1 cellular context compared by ENCODE assay signal in the genomic region with DNA sequence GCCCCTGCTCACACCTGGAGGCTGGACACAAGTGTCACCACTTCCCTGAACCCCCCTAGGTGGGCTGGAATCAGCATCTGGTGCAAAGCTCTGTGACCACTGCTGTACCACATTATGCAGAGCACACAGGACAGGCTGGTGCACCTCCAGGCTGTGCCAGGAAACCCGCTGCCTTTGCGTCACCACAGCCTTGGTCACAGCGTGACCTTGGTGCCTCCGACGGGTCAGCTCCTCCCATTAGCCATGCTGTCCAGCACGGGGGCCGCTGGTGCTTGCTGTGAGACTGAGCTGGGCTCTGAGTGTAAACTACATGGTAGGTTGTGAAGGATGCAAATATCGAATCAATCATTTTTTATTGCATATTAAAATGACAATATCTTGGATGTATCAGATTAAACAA.
TF ChIP-seq lines count a peak whose summit lies in the region.

No MANE protein-coding gene starts in this region.

TF ChIP-seq in HepG2, 621 proteins besides CTCF, POLR2A, EP300 and RAD21 (continued from another document):
- TF ChIP-seq ZNF720 (CRISPR knock-in tag; IDR thresholded peaks at IDR 0.05) (no peak), ZNF619 (CRISPR knock-in tag; IDR thresholded peaks at IDR 0.05) (no peak), SOX13 (IDR thresholded peaks at IDR 0.05) (no peak), SOX13 (CRISPR knock-in tag; conservative IDR thresholded peaks at IDR 0.05 in 1 of 2, IDR thresholded peaks at IDR 0.05 in 1 of 2) (no peak), PRPF4 (IDR thresholded peaks at IDR 0.05; ENCODE audit: low read depth, low read length, poor library complexity, severe bottlenecking) (no peak), ARNTL (CRISPR knock-in tag; IDR thresholded peaks at IDR 0.05) (no peak), NFE2L2 (IDR thresholded peaks at IDR 0.05; ENCODE audit: low read length) (no peak), DR1 (CRISPR knock-in tag; IDR thresholded peaks at IDR 0.05) (no peak), ZNF337 (CRISPR knock-in tag; IDR thresholded peaks at IDR 0.05; ENCODE audit: borderline replicate concordance, low read depth) (no peak), ELF4 (CRISPR knock-in tag; IDR thresholded peaks at IDR 0.05; ENCODE audit: borderline replicate concordance) (no peak), ZNF569 (CRISPR knock-in tag; IDR thresholded peaks at IDR 0.05; ENCODE audit: borderline replicate concordance) (no peak), KDM1A (CRISPR knock-in tag; IDR thresholded peaks at IDR 0.05) (no peak), MAF1 (CRISPR knock-in tag; IDR thresholded peaks at IDR 0.05; ENCODE audit: borderline replicate concordance) (no peak), ZNF430 (CRISPR knock-in tag; IDR thresholded peaks at IDR 0.05) (no peak), SMARCC2 (IDR thresholded peaks at IDR 0.05) (no peak), ZNF749 (CRISPR knock-in tag; IDR thresholded peaks at IDR 0.05; ENCODE audit: borderline replicate concordance) (no peak), CC2D1A (CRISPR knock-in tag; IDR thresholded peaks at IDR 0.05) (no peak), SOX6 (IDR thresholded peaks at IDR 0.05) (no peak), SOX6 (CRISPR knock-in tag; IDR thresholded peaks at IDR 0.05) (no peak), IKZF4 (CRISPR knock-in tag; IDR thresholded peaks at IDR 0.05; ENCODE audit: borderline replicate concordance, low read depth, not compliant biosample characterization) (no peak), GLI4 (CRISPR knock-in tag; IDR thresholded peaks at IDR 0.05; ENCODE audit: borderline replicate concordance) (no peak)
- TF ChIP-seq, protein P1, sequence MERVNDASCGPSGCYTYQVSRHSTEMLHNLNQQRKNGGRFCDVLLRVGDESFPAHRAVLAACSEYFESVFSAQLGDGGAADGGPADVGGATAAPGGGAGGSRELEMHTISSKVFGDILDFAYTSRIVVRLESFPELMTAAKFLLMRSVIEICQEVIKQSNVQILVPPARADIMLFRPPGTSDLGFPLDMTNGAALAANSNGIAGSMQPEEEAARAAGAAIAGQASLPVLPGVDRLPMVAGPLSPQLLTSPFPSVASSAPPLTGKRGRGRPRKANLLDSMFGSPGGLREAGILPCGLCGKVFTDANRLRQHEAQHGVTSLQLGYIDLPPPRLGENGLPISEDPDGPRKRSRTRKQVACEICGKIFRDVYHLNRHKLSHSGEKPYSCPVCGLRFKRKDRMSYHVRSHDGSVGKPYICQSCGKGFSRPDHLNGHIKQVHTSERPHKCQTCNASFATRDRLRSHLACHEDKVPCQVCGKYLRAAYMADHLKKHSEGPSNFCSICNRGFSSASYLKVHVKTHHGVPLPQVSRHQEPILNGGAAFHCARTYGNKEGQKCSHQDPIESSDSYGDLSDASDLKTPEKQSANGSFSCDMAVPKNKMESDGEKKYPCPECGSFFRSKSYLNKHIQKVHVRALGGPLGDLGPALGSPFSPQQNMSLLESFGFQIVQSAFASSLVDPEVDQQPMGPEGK (CRISPR knock-in tag; IDR thresholded peaks at IDR 0.05), result peak; percentile 24; the same call in 1 of the 2 replicates
- TF ChIP-seq, protein P2, sequence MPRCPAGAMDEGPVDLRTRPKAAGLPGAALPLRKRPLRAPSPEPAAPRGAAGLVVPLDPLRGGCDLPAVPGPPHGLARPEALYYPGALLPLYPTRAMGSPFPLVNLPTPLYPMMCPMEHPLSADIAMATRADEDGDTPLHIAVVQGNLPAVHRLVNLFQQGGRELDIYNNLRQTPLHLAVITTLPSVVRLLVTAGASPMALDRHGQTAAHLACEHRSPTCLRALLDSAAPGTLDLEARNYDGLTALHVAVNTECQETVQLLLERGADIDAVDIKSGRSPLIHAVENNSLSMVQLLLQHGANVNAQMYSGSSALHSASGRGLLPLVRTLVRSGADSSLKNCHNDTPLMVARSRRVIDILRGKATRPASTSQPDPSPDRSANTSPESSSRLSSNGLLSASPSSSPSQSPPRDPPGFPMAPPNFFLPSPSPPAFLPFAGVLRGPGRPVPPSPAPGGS (CRISPR knock-in tag; IDR thresholded peaks at IDR 0.05), result no peak
- TF ChIP-seq, protein P3, sequence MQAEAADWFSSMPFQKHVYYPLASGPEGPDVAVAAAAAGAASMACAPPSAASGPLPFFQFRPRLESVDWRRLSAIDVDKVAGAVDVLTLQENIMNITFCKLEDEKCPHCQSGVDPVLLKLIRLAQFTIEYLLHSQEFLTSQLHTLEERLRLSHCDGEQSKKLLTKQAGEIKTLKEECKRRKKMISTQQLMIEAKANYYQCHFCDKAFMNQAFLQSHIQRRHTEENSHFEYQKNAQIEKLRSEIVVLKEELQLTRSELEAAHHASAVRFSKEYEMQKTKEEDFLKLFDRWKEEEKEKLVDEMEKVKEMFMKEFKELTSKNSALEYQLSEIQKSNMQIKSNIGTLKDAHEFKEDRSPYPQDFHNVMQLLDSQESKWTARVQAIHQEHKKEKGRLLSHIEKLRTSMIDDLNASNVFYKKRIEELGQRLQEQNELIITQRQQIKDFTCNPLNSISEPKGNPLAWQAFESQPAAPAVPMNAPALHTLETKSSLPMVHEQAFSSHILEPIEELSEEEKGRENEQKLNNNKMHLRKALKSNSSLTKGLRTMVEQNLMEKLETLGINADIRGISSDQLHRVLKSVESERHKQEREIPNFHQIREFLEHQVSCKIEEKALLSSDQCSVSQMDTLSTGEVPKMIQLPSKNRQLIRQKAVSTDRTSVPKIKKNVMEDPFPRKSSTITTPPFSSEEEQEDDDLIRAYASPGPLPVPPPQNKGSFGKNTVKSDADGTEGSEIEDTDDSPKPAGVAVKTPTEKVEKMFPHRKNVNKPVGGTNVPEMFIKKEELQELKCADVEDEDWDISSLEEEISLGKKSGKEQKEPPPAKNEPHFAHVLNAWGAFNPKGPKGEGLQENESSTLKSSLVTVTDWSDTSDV (CRISPR knock-in tag; IDR thresholded peaks at IDR 0.05), result no peak
- TF ChIP-seq, protein P4, sequence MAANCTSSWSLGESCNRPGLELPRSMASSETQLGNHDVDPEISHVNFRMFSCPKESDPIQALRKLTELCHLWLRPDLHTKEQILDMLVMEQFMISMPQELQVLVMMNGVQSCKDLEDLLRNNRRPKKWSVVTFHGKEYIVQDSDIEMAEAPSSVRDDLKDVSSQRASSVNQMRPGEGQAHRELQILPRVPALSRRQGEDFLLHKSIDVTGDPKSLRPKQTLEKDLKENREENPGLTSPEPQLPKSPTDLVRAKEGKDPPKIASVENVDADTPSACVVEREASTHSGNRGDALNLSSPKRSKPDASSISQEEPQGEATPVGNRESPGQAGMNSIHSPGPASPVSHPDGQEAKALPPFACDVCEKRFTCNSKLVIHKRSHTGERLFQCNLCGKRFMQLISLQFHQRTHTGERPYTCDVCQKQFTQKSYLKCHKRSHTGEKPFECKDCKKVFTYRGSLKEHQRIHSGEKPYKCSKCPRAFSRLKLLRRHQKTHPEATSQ (CRISPR knock-in tag; IDR thresholded peaks at IDR 0.05; ENCODE audit: borderline replicate concordance), result no peak
- TF ChIP-seq, protein P5, sequence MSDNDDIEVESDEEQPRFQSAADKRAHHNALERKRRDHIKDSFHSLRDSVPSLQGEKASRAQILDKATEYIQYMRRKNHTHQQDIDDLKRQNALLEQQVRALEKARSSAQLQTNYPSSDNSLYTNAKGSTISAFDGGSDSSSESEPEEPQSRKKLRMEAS (IDR thresholded peaks at IDR 0.05), result 0 out of 2 replicates have a peak, but pooled peaks have one; percentile 50
